8 cellular contexts compared by ENCODE assay signal in genomic region chr1:41919764-41920397, GRCh38. TPM values are rescaled to one million over a fixed set of nuclear protein-coding genes. Genes with fewer than 3 reads are reported as not detected.
A peak's percentile ranks its signal among the peaks of the same experiment; 100 is the strongest.
DNase-seq lines count a peak whose midpoint lies in the region; ATAC-seq and TF ChIP-seq lines count a peak whose summit lies in the region.

No MANE protein-coding gene starts in this region.

- no peak overlapping the region for H3K27ac ChIP-seq in muscle layer of duodenum (ENCODE audit: low read length)

- H3K9me3 ChIP-seq in muscle layer of duodenum (ENCODE audit: control insufficient read depth in 1 of 2, low read length in 2 of 2): no peaks in the 10 kb centered on the region

- intact Hi-C loops in activated B cell treated with CpG ODN at 0.5 μM for 24 hours (cut with micrococcal nuclease): no loop called here

- no peak overlapping the region for H3K27ac Mint-ChIP-seq in activated B cell treated with CpG ODN at 0.5 μM for 24 hours

- no peaks in the 10 kb centered on the region for H3K36me3 ChIP-seq in muscle layer of duodenum (ENCODE audit: control insufficient read depth in 1 of 2, insufficient read depth in 2 of 2, low read length in 2 of 2)

- H3K36me3 Mint-ChIP-seq in activated B cell treated with CpG ODN at 0.5 μM for 24 hours (ENCODE audit: low read depth): no peaks in the 10 kb centered on the region

- TF ChIP-seq CTCF in activated B cell treated with CpG ODN at 0.5 μM for 24 hours (IDR thresholded peaks at IDR 0.05): no peak

- peak overlapping the region; percentile 14 to 81 for H3K4me3 ChIP-seq in muscle layer of duodenum (ENCODE audit: low read depth in 1 of 2, low read length in 2 of 2)

- peak; percentile 85 for ATAC-seq in GM19395 (IDR thresholded peaks at IDR 0.05; ENCODE audit: unreplicated experiment)
- peak; percentile 80 for ATAC-seq in activated B cell treated with CpG ODN at 0.5 μM for 24 hours (ENCODE audit: low read depth)
- no peak for ATAC-seq in HG03439 (IDR thresholded peaks at IDR 0.05; ENCODE audit: unreplicated experiment)

- peaks cover 44% of the 10 kb centered on the region for H3K27me3 Mint-ChIP-seq in activated B cell treated with CpG ODN at 0.5 μM for 24 hours

- H3K4me1 Mint-ChIP-seq in activated B cell treated with CpG ODN at 0.5 μM for 24 hours: peaks cover 28% of the 10 kb centered on the region

- peak overlapping the region; percentile 78 for H3K4me3 Mint-ChIP-seq in activated B cell treated with CpG ODN at 0.5 μM for 24 hours

- H3K4me1 ChIP-seq in muscle layer of duodenum (ENCODE audit: control insufficient read depth in 1 of 2, insufficient read depth in 2 of 2, low read length in 2 of 2): peaks cover 0 to 17% of the 10 kb centered on the region in 2 donors

- POLR2A ChIA-PET in activated B cell treated with CpG ODN at 0.5 μM for 24 hours (lab: Charles Lee): no interaction called here

- peak; percentile 56 for DNase-seq in AG08396 (ENCODE audit: low spot score)
- DNase-seq in NAMALWA (ENCODE audit: low spot score): peak; percentile 13
- no peak for DNase-seq in activated B cell treated with CpG ODN at 0.5 μM for 24 hours
- DNase-seq in cerebellum (ENCODE audit: low spot score): peak; percentile 87
- DNase-seq in stimulated activated CD8-positive, alpha-beta memory T cell treated with anti-CD3 and anti-CD28 coated beads, Interleukin-7, amount 100 ng/mL, for 48 hours (ENCODE audit: extremely low read depth in 1 of 2, low read depth in 1 of 2): peak; percentile 74 to 81

- peaks cover 4% of the 10 kb centered on the region for H3K9me3 Mint-ChIP-seq in activated B cell treated with CpG ODN at 0.5 μM for 24 hours

- CTCF ChIA-PET in activated B cell treated with CpG ODN at 0.5 μM for 24 hours (lab: Charles Lee): no interaction called here

- peaks cover 4% of the 10 kb centered on the region for H3K27me3 ChIP-seq in muscle layer of duodenum (ENCODE audit: low read depth, low read length)

RNA-seq across cellular contexts. Expression of gene HIVEP3, which starts 1.2 kb away (rescaled TPM):
- total RNA-seq in activated B cell treated with CpG ODN at 0.5 μM for 24 hours (12.6 and 14.4 TPM in 2 replicates), cerebellum (18.2 TPM)
